Comparison of ENCODE assay signal across 9 cellular contexts in the genomic region with DNA sequence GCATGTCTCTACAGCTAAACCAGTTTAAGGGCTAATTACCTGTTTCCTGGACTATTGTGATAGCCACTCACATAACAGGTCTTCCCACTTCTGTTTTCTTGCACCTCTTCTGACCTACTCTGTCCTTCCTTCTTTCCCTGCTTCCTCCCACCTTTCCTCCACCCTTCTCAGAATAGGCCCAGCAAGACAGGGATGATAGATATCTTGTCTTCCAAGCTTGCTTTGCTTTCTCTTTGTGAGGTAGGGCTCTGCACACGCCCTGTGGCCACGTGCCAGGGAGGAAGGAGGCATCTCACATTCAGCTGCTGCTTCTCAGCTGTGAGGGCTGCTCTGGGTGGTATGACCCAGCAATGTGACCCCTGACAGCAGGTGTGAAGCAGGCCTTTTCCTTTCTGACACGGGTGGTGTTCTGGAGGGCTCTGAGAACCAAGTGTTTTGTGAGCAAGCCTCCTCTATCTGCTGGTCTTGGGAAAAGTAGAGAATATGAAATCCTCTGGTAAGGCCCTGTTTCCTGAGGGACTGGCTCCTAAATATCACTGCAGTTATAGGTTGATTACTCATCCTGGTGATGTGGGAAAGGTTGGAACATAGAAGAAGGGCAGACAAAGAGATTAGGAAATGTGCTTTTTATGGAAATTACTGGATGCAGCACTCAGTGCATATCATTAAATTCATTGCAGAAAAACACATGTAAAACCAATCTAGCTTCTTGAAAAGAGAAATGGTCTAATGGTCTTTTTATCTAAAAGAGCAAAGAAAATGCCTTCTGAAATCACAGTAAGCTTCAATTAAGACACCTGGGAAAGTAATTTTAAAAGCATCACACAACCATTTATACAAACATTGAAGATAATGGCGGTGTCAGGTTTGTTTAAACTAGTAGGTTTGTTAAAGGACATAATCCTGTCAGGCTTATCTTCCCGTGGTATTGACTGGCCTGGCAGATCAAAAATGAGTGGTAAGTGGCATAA. TPM values are rescaled to one million over a fixed set of nuclear protein-coding genes. Genes with fewer than 3 reads are reported as not detected.
DNase-seq lines count a peak whose midpoint lies in the region; ATAC-seq and TF ChIP-seq lines count a peak whose summit lies in the region.
"Had no signal": no experiment of that assay in that cellular context is flagged by ENCODE, and none has a peak within 500 bp of the region (broad histone marks: within the 10 kb centered on the region; RNA-seq: fewer than 3 reads in every experiment).

No MANE protein-coding gene starts in this region.

- no peak overlapping the region for H3K9ac ChIP-seq in colonic mucosa (ENCODE audit: low read depth in 2 of 2, low read length in 2 of 2)

- H3K36me3 ChIP-seq in tibial artery (no peaks in the 10 kb centered on the region), colonic mucosa (no peaks in the 10 kb centered on the region)
- H3K36me3 ChIP-seq: thyroid gland had no signal

- no peaks in the 10 kb centered on the region for H3K27me3 ChIP-seq in tibial artery
- H3K27me3 ChIP-seq in colonic mucosa = no peaks in the 10 kb centered on the region
- H3K27me3 ChIP-seq: thyroid gland had no signal

- TF ChIP-seq CTCF in tibial artery (IDR thresholded peaks at IDR 0.05) (no peak), colonic mucosa (IDR thresholded peaks at IDR 0.05) (no peak)

- no peak overlapping the region for H3K4me3 ChIP-seq in skeletal muscle cell (ENCODE audit: low read depth, low read length)
- no peak overlapping the region for H3K4me3 ChIP-seq in tibial artery
- H3K4me3 ChIP-seq in colonic mucosa = no peak overlapping the region
- H3K4me3 ChIP-seq: thyroid gland had no signal

- ATAC-seq in GM19463 (IDR thresholded peaks at IDR 0.05; ENCODE audit: unreplicated experiment) (peak; percentile 72), HG03432 (IDR thresholded peaks at IDR 0.05; ENCODE audit: unreplicated experiment) (no peak)

- no peak overlapping the region for H3K27ac ChIP-seq in tibial artery
- H3K27ac ChIP-seq in colonic mucosa = no peak overlapping the region
- H3K27ac ChIP-seq: thyroid gland had no signal

- H3K9me3 ChIP-seq in tibial artery = no peaks in the 10 kb centered on the region
- no peaks in the 10 kb centered on the region for H3K9me3 ChIP-seq in colonic mucosa
- H3K9me3 ChIP-seq: thyroid gland had no signal

- intact Hi-C loops in tibial artery (cut with DNase I; ENCODE audit: low total_unique reads) (no loop called here), colonic mucosa (cut with DNase I) (no loop called here)

- H3K4me1 ChIP-seq in tibial artery = peaks cover 0 to 75% (median 21%) of the 10 kb centered on the region in 4 donors
- H3K4me1 ChIP-seq in colonic mucosa = no peaks in the 10 kb centered on the region

- DNase-seq in NCI-H345 treated with DMSO at 0.1 percent for 48 hours (lab: John Stamatoyannopoulos, UW; ENCODE audit: unreplicated experiment) = peak; percentile 34
- DNase-seq in fibroblast of gingiva (ENCODE audit: low read depth) = peak; percentile 57
- DNase-seq in skeletal muscle cell (ENCODE audit: low read depth) = peak; percentile 77
- DNase-seq in tibial artery = no peak
- no peak for DNase-seq in colonic mucosa
- DNase-seq in ureter (ENCODE audit: low spot score) = no peak

RNA-seq across cellular contexts. Expression of a gene that starts 8.5 kb away (rescaled TPM):
- total RNA-seq in colonic mucosa = 10 to 100 TPM in 1 of 2 donors, 1 to 10 TPM in 1; 3.1 to 13.9 TPM
- 84.2 TPM for total RNA-seq in ureter

Comparison
In these comparisons a context has a peak if more than half of its experiments do, and no peak if none do; other contexts are left out.
1. DNase-seq: peak in NCI-H345 treated with DMSO at 0.1 percent for 48 hours (single experiment), fibroblast of gingiva (single experiment) and skeletal muscle cell (single experiment); none in tibial artery (0 of 2), colonic mucosa (single experiment) and ureter (single experiment).